In the genomic region with DNA sequence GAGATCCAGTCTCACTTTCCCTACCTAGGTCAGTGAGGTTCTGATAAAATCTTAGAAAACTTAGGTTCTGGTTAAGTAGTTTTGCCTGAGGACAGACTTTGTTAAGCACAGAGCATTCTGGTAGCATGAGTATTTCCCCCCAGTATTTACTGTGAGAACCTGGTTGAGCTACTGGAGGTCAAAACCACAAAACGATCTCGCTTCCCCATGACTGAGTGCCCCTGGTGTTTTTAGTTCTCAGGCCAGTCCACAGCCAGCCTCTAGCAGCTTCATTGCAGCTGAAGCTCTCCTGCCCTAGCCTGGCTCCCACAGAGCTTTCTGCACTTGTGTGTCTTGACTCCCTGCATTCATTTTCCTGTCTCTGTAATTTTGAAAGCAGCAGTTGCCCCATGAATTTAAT, we compare ENCODE assay signal across 23 cellular contexts.
A peak's percentile ranks its signal among the peaks of the same experiment; 100 is the strongest.
DNase-seq lines count a peak whose midpoint lies in the region; ATAC-seq, FAIRE-seq and TF ChIP-seq lines count a peak whose summit lies in the region.
"Had no signal": no experiment of that assay in that cellular context is flagged by ENCODE, and none has a peak within 500 bp of the region (broad histone marks: within the 10 kb centered on the region; RNA-seq: fewer than 3 reads in every experiment).

No MANE protein-coding gene starts in this region.

- H3K9me3 ChIP-seq in pancreas = no peaks in the 10 kb centered on the region
- H3K9me3 ChIP-seq: upper lobe of right lung had no signal

- peak; percentile 40 for DNase-seq in GM10266 (ENCODE audit: extremely low spot score)
- peak; percentile 62 for DNase-seq in GM20000 (ENCODE audit: low spot score)
- DNase-seq in islet precursor cell = peak; percentile 94
- DNase-seq in pancreas = no peak
- DNase-seq in Right ventricle myocardium inferior (ENCODE audit: missing footprints) = no peak
- no peak for DNase-seq in type B pancreatic cell (ENCODE audit: extremely low spot score, unreplicated experiment)
- DNase-seq: activated CD8-positive, alpha-beta memory T cell treated with anti-CD3 and anti-CD28 coated beads, Interleukin-2, amount 10 ng/mL, durations not matched to agents 7 days and 5 days; DMS153; KBM-7; mammary epithelial cell; NCI-H1092; NCI-H526 treated with DMSO at 0.1 percent for 48 hours; PC-3; retina; stimulated activated naive CD4-positive, alpha-beta T cell treated with Interleukin-2 at 50 U/mL for 16 hours; T1000; upper lobe of right lung had no signal

- H3K9me3 Mint-ChIP-seq in type B pancreatic cell = peaks cover 5% of the 10 kb centered on the region

- peaks cover 6% of the 10 kb centered on the region for H3K27me3 Mint-ChIP-seq in type B pancreatic cell
- H3K27me3 Mint-ChIP-seq: activated CD8-positive, alpha-beta memory T cell treated with anti-CD3 and anti-CD28 coated beads, Interleukin-2, amount 10 ng/mL, durations not matched to agents 7 days and 5 days had no signal

- TF ChIP-seq CTCF in GM10266 (IDR thresholded peaks at IDR 0.05; ENCODE audit: control insufficient read depth, insufficient read depth, low read depth, missing control alignments) (no peak), GM20000 (IDR thresholded peaks at IDR 0.05; ENCODE audit: extremely low read depth, missing control alignments) (no peak), pancreas (IDR thresholded peaks at IDR 0.05) (no peak), type B pancreatic cell (conservative IDR thresholded peaks at IDR 0.05) (no peak)

- no peaks in the 10 kb centered on the region for H3K27me3 ChIP-seq in pancreas
- H3K27me3 ChIP-seq: cardiac muscle cell, upper lobe of right lung had no signal

- FAIRE-seq in pancreas (lab: Jason Lieb, UNC) = no peak

- no peaks in the 10 kb centered on the region for H3K4me1 ChIP-seq in pancreas
- H3K4me1 ChIP-seq: upper lobe of right lung had no signal

- H3K36me3 ChIP-seq in pancreas = no peaks in the 10 kb centered on the region
- H3K36me3 ChIP-seq: cardiac muscle cell, upper lobe of right lung had no signal

- WGBS in pancreas, 2 donors = 73 to 90% methylated on average over 2 of the region's 2 CpGs

- no peaks in the 10 kb centered on the region for H3K4me1 Mint-ChIP-seq in type B pancreatic cell (ENCODE audit: unreplicated experiment)
- H3K4me1 Mint-ChIP-seq: activated CD8-positive, alpha-beta memory T cell treated with anti-CD3 and anti-CD28 coated beads, Interleukin-2, amount 10 ng/mL, durations not matched to agents 7 days and 5 days had no signal

- intact Hi-C loops in pancreas (cut with DNase I) = no loop called here
- intact Hi-C loops in Right ventricle myocardium inferior (cut with DNase I) = no loop called here

- no peak overlapping the region for H3K4me3 Mint-ChIP-seq in type B pancreatic cell
- H3K4me3 Mint-ChIP-seq: activated CD8-positive, alpha-beta memory T cell treated with anti-CD3 and anti-CD28 coated beads, Interleukin-2, amount 10 ng/mL, durations not matched to agents 7 days and 5 days had no signal

- no peak overlapping the region for H3K4me3 ChIP-seq in pancreas
- H3K4me3 ChIP-seq: cardiac muscle cell, upper lobe of right lung had no signal

- peak; percentile 75 for ATAC-seq in HG03354 (IDR thresholded peaks at IDR 0.05; ENCODE audit: poor library complexity, severe bottlenecking, unreplicated experiment)
- no peak for ATAC-seq in GM21381 (IDR thresholded peaks at IDR 0.05; ENCODE audit: unreplicated experiment)
- ATAC-seq in pancreas = no peak
- ATAC-seq in Right ventricle myocardium inferior = no peak
- ATAC-seq: activated CD8-positive, alpha-beta memory T cell treated with anti-CD3 and anti-CD28 coated beads, Interleukin-2, amount 10 ng/mL, durations not matched to agents 7 days and 5 days; HCT116; PC-3; upper lobe of right lung had no signal

- H3K27ac Mint-ChIP-seq in type B pancreatic cell = no peak overlapping the region
- H3K27ac Mint-ChIP-seq: activated CD8-positive, alpha-beta memory T cell treated with anti-CD3 and anti-CD28 coated beads, Interleukin-2, amount 10 ng/mL, durations not matched to agents 7 days and 5 days; activated T-helper 2 cell treated with anti-CD3 and anti-CD28 coated beads, Interferon-gamma antibody, Interleukin-2, Interleukin-4, amounts not matched to agents 10 μg/mL and 5 μg/mL and 100 μg/mL, durations not matched to agents 14 hours and 24 hours and 36 hours had no signal

- no peak overlapping the region for H3K27ac ChIP-seq in pancreas
- H3K27ac ChIP-seq: C4-2B, cardiac muscle cell, upper lobe of right lung had no signal

- H3K36me3 Mint-ChIP-seq in type B pancreatic cell = no peaks in the 10 kb centered on the region
- H3K36me3 Mint-ChIP-seq: activated CD8-positive, alpha-beta memory T cell treated with anti-CD3 and anti-CD28 coated beads, Interleukin-2, amount 10 ng/mL, durations not matched to agents 7 days and 5 days had no signal

Comparison
In these comparisons a context has a peak if more than half of its experiments do, and no peak if none do; other contexts are left out.
1. DNase-seq: peak in GM10266 (single experiment), GM20000 (single experiment) and islet precursor cell (single experiment); none in pancreas (0 of 6), Right ventricle myocardium inferior (single experiment) and type B pancreatic cell (single experiment).